Comparison of ENCODE assay signal across 10 cellular contexts in the genomic region with DNA sequence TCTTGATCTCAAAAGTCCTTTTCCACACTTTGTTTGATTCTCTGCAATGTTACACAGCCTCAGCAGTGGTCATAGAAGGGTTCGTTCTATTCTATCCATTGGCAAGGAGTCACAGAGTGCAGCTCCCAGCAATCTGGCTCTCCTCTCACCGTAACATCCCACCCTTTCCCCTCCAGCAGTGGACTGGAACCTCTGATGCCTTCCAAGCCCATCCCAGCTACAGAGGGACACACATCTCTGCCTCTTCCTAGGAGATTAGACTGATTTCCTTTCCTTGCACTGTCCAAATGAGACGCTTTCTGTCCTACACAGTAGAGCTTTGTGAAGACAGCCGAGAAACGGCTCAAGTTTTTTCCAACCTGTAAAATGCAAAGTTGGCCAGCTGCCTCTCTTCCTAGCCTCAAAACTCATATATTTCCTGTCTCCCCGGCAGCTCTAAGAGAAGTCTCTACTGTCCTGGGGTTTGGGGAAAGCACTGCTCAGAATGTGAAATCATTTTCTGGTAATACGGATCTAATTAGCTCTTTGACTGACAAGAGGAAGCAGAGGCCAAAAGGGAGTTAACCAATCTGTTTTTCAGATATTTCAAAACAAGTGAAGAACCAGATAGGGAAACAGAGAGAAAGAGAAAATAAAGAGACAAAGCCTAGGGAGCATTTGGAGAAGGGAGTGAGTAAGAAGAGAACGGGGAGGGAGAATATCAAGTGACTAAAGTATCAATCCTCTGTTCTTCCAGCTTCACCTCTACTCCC. TPM values are rescaled to one million over a fixed set of nuclear protein-coding genes. Genes with fewer than 3 reads are reported as not detected.
A peak's percentile ranks its signal among the peaks of the same experiment; 100 is the strongest.
DNase-seq lines count a peak whose midpoint lies in the region; ATAC-seq, FAIRE-seq and TF ChIP-seq lines count a peak whose summit lies in the region.
"Had no signal": no experiment of that assay in that cellular context is flagged by ENCODE, and none has a peak within 500 bp of the region (broad histone marks: within the 10 kb centered on the region; RNA-seq: fewer than 3 reads in every experiment).

No MANE protein-coding gene starts in this region.

- H2AFZ ChIP-seq in SU-DHL-6 (ENCODE audit: low read depth, low read length, severe bottlenecking) = peak overlapping the region; percentile 56

- H3K9ac ChIP-seq in SU-DHL-6 (ENCODE audit: low read length) = no peak overlapping the region
- H3K9ac ChIP-seq in skeletal muscle satellite cell (ENCODE audit: low read depth, low read length) = no peak overlapping the region
- H3K9ac ChIP-seq: KMS-11 had no signal

- no peak overlapping the region for H3K4me2 ChIP-seq in SU-DHL-6 (ENCODE audit: low read depth, low read length, poor library complexity, severe bottlenecking)
- peak overlapping the region; percentile 61 for H3K4me2 ChIP-seq in skeletal muscle satellite cell (ENCODE audit: low read length)
- H3K4me2 ChIP-seq: KMS-11 had no signal

- no peak for TF ChIP-seq CTCF in SU-DHL-6 (IDR thresholded peaks at IDR 0.05; ENCODE audit: insufficient read depth, low read length, poor library complexity, severe bottlenecking)
- TF ChIP-seq CTCF in fibroblast of the aortic adventitia (IDR thresholded peaks at IDR 0.05; ENCODE audit: insufficient read depth, low read length) = no peak

- no peaks in the 10 kb centered on the region for H3K9me2 ChIP-seq in SU-DHL-6 (replicated peaks; ENCODE audit: insufficient read depth, low read length)

- DNase-seq in GM19239 (ENCODE audit: insufficient read length, low spot score) (no peak), fibroblast of the aortic adventitia (ENCODE audit: low read depth) (peak; percentile 45), COLO668 (lab: John Stamatoyannopoulos, UW; ENCODE audit: unreplicated experiment) (no peak)
- DNase-seq in activated CD8-positive, alpha-beta memory T cell treated with anti-CD3 and anti-CD28 coated beads, Interleukin-2, amount 50 U/mL, for 4 hours = no peak
- DNase-seq: activated CD4-positive, alpha-beta T cell treated with anti-CD3 and anti-CD28 coated beads, Interleukin-2, amount 50 U/mL, for 48 hours had no signal

- H3K27me3 ChIP-seq in SU-DHL-6 (ENCODE audit: low read length) (0 out of 2 replicates have a peak, but pooled peaks cover 3% of the 10 kb centered on the region), skeletal muscle satellite cell (ENCODE audit: control insufficient read depth, insufficient read depth, low read length) (peaks cover 3% of the 10 kb centered on the region)

- H3K9me3 ChIP-seq in SU-DHL-6 (ENCODE audit: insufficient read depth, low read length) = no peaks in the 10 kb centered on the region
- H3K9me3 ChIP-seq in skeletal muscle satellite cell (replicated peaks; ENCODE audit: low read length) = no peaks in the 10 kb centered on the region

- no peaks in the 10 kb centered on the region for H3F3A ChIP-seq in SU-DHL-6 (ENCODE audit: insufficient read depth)

- H3K4me1 ChIP-seq in skeletal muscle satellite cell (ENCODE audit: control insufficient read depth, insufficient read depth, low read length) = peaks cover 22% of the 10 kb centered on the region

- no peak overlapping the region for H3K27ac ChIP-seq in SU-DHL-6 (ENCODE audit: low read depth, low read length)
- H3K27ac ChIP-seq: KMS-11 had no signal

- ATAC-seq in GM21526 (IDR thresholded peaks at IDR 0.05; ENCODE audit: low FRiP score, unreplicated experiment) (no peak), HG02981 (IDR thresholded peaks at IDR 0.05; ENCODE audit: unreplicated experiment) (no peak)

- H4K20me1 ChIP-seq in SU-DHL-6 (ENCODE audit: low read depth, low read length) = no peaks in the 10 kb centered on the region

- no peaks in the 10 kb centered on the region for H3K36me3 ChIP-seq in SU-DHL-6 (ENCODE audit: low read length)
- H3K36me3 ChIP-seq in skeletal muscle satellite cell (ENCODE audit: insufficient read depth, low read length) = no peaks in the 10 kb centered on the region

- FAIRE-seq in GM19239 (lab: Jason Lieb, UNC) = peak; percentile 35

- H3K4me3 ChIP-seq in SU-DHL-6 (ENCODE audit: insufficient read depth, low read length, poor library complexity, severe bottlenecking) (no peak overlapping the region), fibroblast of the aortic adventitia (ENCODE audit: low read depth, low read length) (peak overlapping the region; percentile 43), skeletal muscle satellite cell (ENCODE audit: low read length) (peak overlapping the region; percentile 32)

- H3K79me2 ChIP-seq in SU-DHL-6 (ENCODE audit: insufficient read depth, low read length) = no peaks in the 10 kb centered on the region

RNA-seq across cellular contexts. Expression of a gene that starts 0.5 kb away (rescaled TPM):
- 0.45 TPM in 1 of 2 replicates, not detected in the other for total RNA-seq in fibroblast of the aortic adventitia (ENCODE audit: low replicate concordance)
- total RNA-seq in skeletal muscle satellite cell (2012; rRNA removed) = 1.3 and 2.2 TPM in 2 replicates
